Comparison of ENCODE assay signal across 1 cellular context in the genomic region with DNA sequence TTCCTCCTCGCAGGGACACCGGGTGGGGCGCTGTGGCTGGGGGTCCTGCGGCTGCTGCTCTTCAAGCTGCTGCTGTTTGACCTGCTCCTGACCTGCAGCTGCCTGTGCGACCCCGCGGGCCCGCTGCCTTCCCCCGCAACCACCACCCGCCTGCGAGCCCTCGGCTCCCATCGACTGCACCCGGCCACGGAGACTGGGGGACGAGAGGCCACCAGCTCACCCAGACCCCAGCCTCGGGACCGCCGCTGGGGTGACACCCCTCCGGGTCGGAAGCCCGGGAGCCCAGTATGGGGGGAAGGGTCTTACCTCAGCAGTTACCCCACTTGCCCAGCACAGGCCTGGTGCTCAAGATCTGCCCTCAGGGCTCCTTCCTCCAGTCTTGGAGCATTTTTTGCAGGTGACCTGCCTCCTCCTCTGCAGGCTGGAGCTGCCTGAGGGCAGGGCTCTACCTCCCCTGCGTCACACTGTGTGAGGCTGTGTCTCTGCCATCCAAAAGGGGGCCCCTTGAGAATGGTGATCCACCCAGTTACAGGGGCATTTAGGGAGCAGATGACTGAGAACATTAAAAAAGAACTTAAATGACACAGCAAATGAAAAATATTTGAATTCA.
TF ChIP-seq lines count a peak whose summit lies in the region.

No MANE protein-coding gene starts in this region.

TF ChIP-seq in HepG2, 621 proteins besides CTCF, POLR2A, EP300 and RAD21 (continued from another document):
- TF ChIP-seq, protein P1, sequence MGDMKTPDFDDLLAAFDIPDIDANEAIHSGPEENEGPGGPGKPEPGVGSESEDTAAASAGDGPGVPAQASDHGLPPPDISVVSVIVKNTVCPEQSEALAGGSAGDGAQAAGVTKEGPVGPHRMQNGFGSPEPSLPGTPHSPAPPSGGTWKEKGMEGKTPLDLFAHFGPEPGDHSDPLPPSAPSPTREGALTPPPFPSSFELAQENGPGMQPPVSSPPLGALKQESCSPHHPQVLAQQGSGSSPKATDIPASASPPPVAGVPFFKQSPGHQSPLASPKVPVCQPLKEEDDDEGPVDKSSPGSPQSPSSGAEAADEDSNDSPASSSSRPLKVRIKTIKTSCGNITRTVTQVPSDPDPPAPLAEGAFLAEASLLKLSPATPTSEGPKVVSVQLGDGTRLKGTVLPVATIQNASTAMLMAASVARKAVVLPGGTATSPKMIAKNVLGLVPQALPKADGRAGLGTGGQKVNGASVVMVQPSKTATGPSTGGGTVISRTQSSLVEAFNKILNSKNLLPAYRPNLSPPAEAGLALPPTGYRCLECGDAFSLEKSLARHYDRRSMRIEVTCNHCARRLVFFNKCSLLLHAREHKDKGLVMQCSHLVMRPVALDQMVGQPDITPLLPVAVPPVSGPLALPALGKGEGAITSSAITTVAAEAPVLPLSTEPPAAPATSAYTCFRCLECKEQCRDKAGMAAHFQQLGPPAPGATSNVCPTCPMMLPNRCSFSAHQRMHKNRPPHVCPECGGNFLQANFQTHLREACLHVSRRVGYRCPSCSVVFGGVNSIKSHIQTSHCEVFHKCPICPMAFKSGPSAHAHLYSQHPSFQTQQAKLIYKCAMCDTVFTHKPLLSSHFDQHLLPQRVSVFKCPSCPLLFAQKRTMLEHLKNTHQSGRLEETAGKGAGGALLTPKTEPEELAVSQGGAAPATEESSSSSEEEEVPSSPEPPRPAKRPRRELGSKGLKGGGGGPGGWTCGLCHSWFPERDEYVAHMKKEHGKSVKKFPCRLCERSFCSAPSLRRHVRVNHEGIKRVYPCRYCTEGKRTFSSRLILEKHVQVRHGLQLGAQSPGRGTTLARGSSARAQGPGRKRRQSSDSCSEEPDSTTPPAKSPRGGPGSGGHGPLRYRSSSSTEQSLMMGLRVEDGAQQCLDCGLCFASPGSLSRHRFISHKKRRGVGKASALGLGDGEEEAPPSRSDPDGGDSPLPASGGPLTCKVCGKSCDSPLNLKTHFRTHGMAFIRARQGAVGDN (CRISPR knock-in tag; IDR thresholded peaks at IDR 0.05) = peak; percentile 34; the same call in 1 of the 2 replicates
- no peak for TF ChIP-seq SP2 (CRISPR knock-in tag; IDR thresholded peaks at IDR 0.05)
- TF ChIP-seq RARA (CRISPR knock-in tag; IDR thresholded peaks at IDR 0.05) = no peak
